Comparison of ENCODE assay signal across 1 cellular context in genomic region chr1:23825076-23825761, GRCh38.
TF ChIP-seq lines count a peak whose summit lies in the region.

Gene HMGCL (minus strand): TSS chr1:23825429. CDS start chr1:23825415, 14 bp downstream.

TF ChIP-seq in K562, 482 proteins besides CTCF, POLR2A, EP300 and RAD21 (continued from another document and continues in another):
- no peak for TF ChIP-seq ZNF512 (tag; IDR thresholded peaks at IDR 0.05)
- no peak for TF ChIP-seq BRF2 (IDR thresholded peaks at IDR 0.05; ENCODE audit: borderline replicate concordance, insufficient read depth, insufficient read length)
- peak; percentile 93 for TF ChIP-seq RB1 (IDR thresholded peaks at IDR 0.05; ENCODE audit: low read depth)
- TF ChIP-seq KLF6 (CRISPR knock-in tag; IDR thresholded peaks at IDR 0.05; ENCODE audit: borderline replicate concordance) = peak; percentile 71; the same call in 1 of the 2 replicates
- TF ChIP-seq TRIM24 (IDR thresholded peaks at IDR 0.05) = no peak
- no peak for TF ChIP-seq ARNT (IDR thresholded peaks at IDR 0.05)
- TF ChIP-seq TFAP4 (CRISPR knock-in tag; IDR thresholded peaks at IDR 0.05; ENCODE audit: borderline replicate concordance) = peak; percentile 100
- TF ChIP-seq E2F3 (CRISPR knock-in tag; IDR thresholded peaks at IDR 0.05) = 0 out of 2 replicates have a peak, but pooled peaks have one; percentile 74
- no peak for TF ChIP-seq NELFE (IDR thresholded peaks at IDR 0.05; ENCODE audit: insufficient read depth, insufficient read length)
- TF ChIP-seq ZNF609 (CRISPR knock-in tag; IDR thresholded peaks at IDR 0.05; ENCODE audit: borderline replicate concordance) = no peak
- peak; percentile 83; the same call in 1 of the 2 replicates for TF ChIP-seq ZBTB9 (CRISPR knock-in tag; IDR thresholded peaks at IDR 0.05)
- peak; percentile 73; the same call in 1 of the 2 replicates for TF ChIP-seq ZNF165 (CRISPR knock-in tag; IDR thresholded peaks at IDR 0.05; ENCODE audit: borderline replicate concordance)
- no peak for TF ChIP-seq HNRNPL (IDR thresholded peaks at IDR 0.05; ENCODE audit: low read depth, low read length)
- no peak for TF ChIP-seq ZNF764 (CRISPR knock-in tag; IDR thresholded peaks at IDR 0.05; ENCODE audit: low read depth)
- no peak for TF ChIP-seq IRF1 (CRISPR knock-in tag; IDR thresholded peaks at IDR 0.05; ENCODE audit: borderline replicate concordance)
- no peak for TF ChIP-seq KDM2B (CRISPR knock-in tag; IDR thresholded peaks at IDR 0.05)
- TF ChIP-seq ZNF318 (IDR thresholded peaks at IDR 0.05; ENCODE audit: borderline replicate concordance in 1 of 2, low read depth in 1 of 2) = 0 out of 4 replicates have a peak, but pooled peaks of 1 of the 2 experiments have one; percentile 37
- TF ChIP-seq ATF7 (IDR thresholded peaks at IDR 0.05) = peak; percentile 54
- no peak for TF ChIP-seq RFX5 (IDR thresholded peaks at IDR 0.05; ENCODE audit: low read depth, low read length)
- TF ChIP-seq ZNF583 (CRISPR knock-in tag; IDR thresholded peaks at IDR 0.05) = 0 out of 2 replicates have a peak, but pooled peaks have one; percentile 34
- no peak for TF ChIP-seq FOXP1 (CRISPR knock-in tag; IDR thresholded peaks at IDR 0.05)
- no peak for TF ChIP-seq SIRT6 (IDR thresholded peaks at IDR 0.05; ENCODE audit: low read depth, low read length)
- TF ChIP-seq NFYB (IDR thresholded peaks at IDR 0.05; ENCODE audit: extremely low read depth, insufficient read length) = no peak
- no peak for TF ChIP-seq STAT6 (CRISPR knock-in tag; IDR thresholded peaks at IDR 0.05)
- no peak for TF ChIP-seq GTF2F1 (IDR thresholded peaks at IDR 0.05; ENCODE audit: low read depth, low read length)
- TF ChIP-seq ZNF217 (CRISPR knock-in tag; IDR thresholded peaks at IDR 0.05) = no peak
- peak; percentile 94 for TF ChIP-seq BHLHE40 (IDR thresholded peaks at IDR 0.05; ENCODE audit: low read length)
- TF ChIP-seq NONO (IDR thresholded peaks at IDR 0.05; ENCODE audit: low read depth in 2 of 2, low read length in 1 of 2) = peak in 1 of 2 experiments; percentile 38; a peak in 1 of 4 replicates
- no peak for TF ChIP-seq NFATC3 (IDR thresholded peaks at IDR 0.05)
- no peak for TF ChIP-seq ZEB2 (IDR thresholded peaks at IDR 0.05)
